In the genomic region with DNA sequence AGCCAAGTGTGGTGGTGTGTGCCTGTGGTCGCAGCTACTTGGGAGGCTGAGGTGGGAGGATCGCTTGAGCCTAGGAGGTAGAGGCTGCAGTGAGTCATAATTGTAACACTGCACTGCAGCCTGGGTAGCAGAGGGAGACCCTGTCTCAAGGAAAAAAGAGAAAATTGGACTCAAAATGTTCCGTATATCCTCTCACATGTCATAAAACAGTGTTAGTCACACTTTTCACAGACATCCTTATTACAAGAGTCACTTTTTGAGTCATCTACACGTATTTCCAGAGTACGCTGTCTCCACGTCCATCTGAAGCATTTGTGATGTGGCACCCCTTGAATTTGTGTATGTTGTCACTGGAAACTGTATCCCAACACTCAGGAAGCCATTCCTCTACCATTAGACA, we compare ENCODE assay signal across 12 cellular contexts.
DNase-seq lines count a peak whose midpoint lies in the region; ATAC-seq, FAIRE-seq and TF ChIP-seq lines count a peak whose summit lies in the region.
"Had no signal": no experiment of that assay in that cellular context is flagged by ENCODE, and none has a peak within 500 bp of the region (broad histone marks: within the 10 kb centered on the region; RNA-seq: fewer than 3 reads in every experiment).

No MANE protein-coding gene starts in this region.

- in situ Hi-C loops in IMR-90 (cut with MboI; ENCODE audit: low sequenced_read_pairs): no loop called here
- in situ Hi-C loops in brain microvascular endothelial cell (cut with HindIII; ENCODE audit: low pct_ligation_motif_present, low sequenced_read_pairs): no loop called here

- peak overlapping the region; percentile 35 for H2BK120ac ChIP-seq in IMR-90 (ENCODE audit: low read depth, low read length)

- no peak overlapping the region for H2BK15ac ChIP-seq in IMR-90 (ENCODE audit: low read depth, low read length)

- no peaks in the 10 kb centered on the region for H3K36me3 ChIP-seq in IMR-90 (ENCODE audit: control insufficient read depth, insufficient read depth, low read length)
- no peaks in the 10 kb centered on the region for H3K36me3 ChIP-seq in brain microvascular endothelial cell (replicated peaks)
- H3K36me3 ChIP-seq: spleen had no signal

- peak overlapping the region; percentile 3; the same call in 1 of the 2 replicates for H3K4me2 ChIP-seq in IMR-90 (ENCODE audit: low read depth, low read length)

- H3K27ac ChIP-seq in IMR-90 (ENCODE audit: insufficient read depth, low read length) (0 out of 2 replicates have a peak overlapping the region, but pooled peaks have one; percentile 33), brain microvascular endothelial cell (peak overlapping the region; percentile 94)
- H3K27ac ChIP-seq: spleen had no signal

- H4K20me1 ChIP-seq in IMR-90 (ENCODE audit: insufficient read depth, low read length): peaks cover 11% of the 10 kb centered on the region; the same call in 1 of the 2 replicates

- H3K56ac ChIP-seq in IMR-90 (ENCODE audit: extremely low read depth, insufficient read depth, low read length): no peak overlapping the region

- no peaks in the 10 kb centered on the region; the same call in 1 of the 2 replicates for H3K9me3 ChIP-seq in IMR-90 (ENCODE audit: control insufficient read depth, insufficient read depth, low read length)

- peaks cover 22% of the 10 kb centered on the region for H3K9me1 ChIP-seq in IMR-90 (ENCODE audit: insufficient read depth, low read length)

- H2AK9ac ChIP-seq in IMR-90 (replicated peaks; ENCODE audit: low read depth, low read length, poor library complexity): no peak overlapping the region

- H4K8ac ChIP-seq in IMR-90 (ENCODE audit: low read depth in 2 of 2, low read length in 2 of 2): peak overlapping the region in 1 of 2 experiments; percentile 6; a peak in 2 of 4 replicates

- no peak overlapping the region; the same call in 1 of the 2 replicates for H4K91ac ChIP-seq in IMR-90 (ENCODE audit: insufficient read depth, low read depth, low read length)

- H3K18ac ChIP-seq in IMR-90 (ENCODE audit: low read depth, low read length): peak overlapping the region; percentile 67; the same call in 1 of the 2 replicates

- peaks cover 16% of the 10 kb centered on the region for H3K4me1 ChIP-seq in IMR-90 (ENCODE audit: control insufficient read depth, insufficient read depth, low read length)

- FAIRE-seq in D721Med (lab: Jason Lieb, UNC): no peak
- FAIRE-seq: A204.1 had no signal

- no peak overlapping the region for H2AFZ ChIP-seq in IMR-90 (replicated peaks; ENCODE audit: low read length, poor library complexity)

- intact Hi-C loops in IMR-90 (cut with micrococcal nuclease): no loop called here

- TF ChIP-seq CTCF in IMR-90 (conservative IDR thresholded peaks at IDR 0.05; ENCODE audit: low read depth, low read length) (no peak), brain microvascular endothelial cell (IDR thresholded peaks at IDR 0.05; ENCODE audit: low read depth, low read length, missing control alignments) (no peak), D721Med (IDR thresholded peaks at IDR 0.05; ENCODE audit: insufficient read depth, missing control alignments) (no peak)

- H3K4ac ChIP-seq in IMR-90 (ENCODE audit: low read depth, low read length): peak overlapping the region; percentile 49; the same call in 1 of the 2 replicates

- peak; percentile 28 to 73 for ATAC-seq in activated CD4-positive, CD25-positive, alpha-beta regulatory T cell treated with anti-CD3 and anti-CD28 coated beads, Interleukin-2, amount 50 U/mL, for 24 hours
- peak; percentile 53 for ATAC-seq in IMR-90 (ENCODE audit: low read depth)
- ATAC-seq in HG03469 (IDR thresholded peaks at IDR 0.05; ENCODE audit: unreplicated experiment): no peak
- ATAC-seq: naive thymus-derived CD8-positive, alpha-beta T cell had no signal

- H3K4me3 ChIP-seq in IMR-90 (ENCODE audit: insufficient read depth, low read depth, low read length): no peak overlapping the region
- no peak overlapping the region for H3K4me3 ChIP-seq in brain microvascular endothelial cell (ENCODE audit: low read depth, low read length)
- H3K4me3 ChIP-seq: spleen had no signal

- no CpG with 5 or more reads among the region's 6 CpGs for WGBS in IMR-90 (ENCODE audit: extremely low coverage in 2 of 2, insufficient read length in 1 of 2), 2 experiments

- CTCF ChIA-PET in IMR-90 (lab: Yijun Ruan, JAX): no interaction called here

- H3K14ac ChIP-seq in IMR-90 (replicated peaks; ENCODE audit: low read depth, low read length): 0 out of 2 replicates have a peak overlapping the region, but pooled peaks have one; percentile 8

- no peak overlapping the region; the same call in 1 of the 2 replicates for H3K23ac ChIP-seq in IMR-90 (ENCODE audit: low read depth, low read length)

- H4K5ac ChIP-seq in IMR-90 (ENCODE audit: low read depth, low read length): peak overlapping the region; percentile 83; the same call in 1 of the 2 replicates

- H2BK5ac ChIP-seq in IMR-90 (ENCODE audit: low read depth, low read length, poor library complexity, severe bottlenecking): peak overlapping the region; percentile 92

- H2AK5ac ChIP-seq in IMR-90 (ENCODE audit: low read depth, low read length): peak overlapping the region; percentile 58; the same call in 1 of the 2 replicates

- TF ChIP-seq POLR2A in IMR-90 (IDR thresholded peaks at IDR 0.05; ENCODE audit: low read depth, low read length): no peak

- no peak overlapping the region for H3K9ac ChIP-seq in IMR-90 (ENCODE audit: low read depth, low read length)

- BruUV-seq in IMR-90 (replicated peaks; lab: Mats Ljungman, UMichigan): TSS peak; percentile 10

- no peaks in the 10 kb centered on the region for H3K27me3 ChIP-seq in IMR-90 (ENCODE audit: control insufficient read depth, insufficient read depth, low read length)
- H3K27me3 ChIP-seq in brain microvascular endothelial cell (replicated peaks): no peaks in the 10 kb centered on the region
- H3K27me3 ChIP-seq: spleen had no signal

- dilution Hi-C loops in IMR-90 (cut with HindIII; ENCODE audit: low sequenced_read_pairs, unreplicated experiment): no loop called here

- peak overlapping the region; percentile 27; the same call in 1 of the 2 replicates for H2BK20ac ChIP-seq in IMR-90 (ENCODE audit: low read depth, low read length)

- no peak for DNase-seq in activated CD4-positive, CD25-positive, alpha-beta regulatory T cell treated with anti-CD3 and anti-CD28 coated beads, Interleukin-2, amount 50 U/mL, for 72 hours
- DNase-seq in IMR-90 (peak; percentile 99), brain microvascular endothelial cell (peak; percentile 97), non-pigmented ciliary epithelial cell (ENCODE audit: low read depth) (peak; percentile 80), D721Med (ENCODE audit: insufficient read length, low spot score) (no peak), iPS-NIHi7 (ENCODE audit: extremely low spot score) (no peak)
- DNase-seq: KG1; naive thymus-derived CD8-positive, alpha-beta T cell; spleen had no signal

- POLR2A ChIA-PET in IMR-90 (lab: Charles Lee; ENCODE audit: unreplicated experiment): no interaction called here

- peaks cover 47 to 65% of the 10 kb centered on the region in 2 experiments for H3K79me1 ChIP-seq in IMR-90 (ENCODE audit: low read depth in 1 of 2, low read length in 2 of 2)

- TF ChIP-seq RAD21 in IMR-90 (IDR thresholded peaks at IDR 0.05; ENCODE audit: low read length): no peak; the same call in 1 of the 2 replicates

TF ChIP-seq in IMR-90, 13 proteins besides CTCF, POLR2A, EP300 and RAD21:
- TF ChIP-seq USF2 (IDR thresholded peaks at IDR 0.05; ENCODE audit: low read depth, low read length) (no peak), CEBPB (IDR thresholded peaks at IDR 0.05; ENCODE audit: low read depth, low read length) (no peak), SMC3 (IDR thresholded peaks at IDR 0.05; ENCODE audit: low read depth, low read length) (0 out of 2 replicates have a peak, but pooled peaks have one; percentile 4), MXI1 (IDR thresholded peaks at IDR 0.05; ENCODE audit: borderline replicate concordance, low read depth, low read length) (no peak), RCOR1 (IDR thresholded peaks at IDR 0.05; ENCODE audit: insufficient replicate concordance, low read length) (peak; percentile 82), RFX5 (IDR thresholded peaks at IDR 0.05; ENCODE audit: low read depth, low read length) (no peak), FOS (IDR thresholded peaks at IDR 0.05; ENCODE audit: low read depth, low read length) (peak; percentile 85), CHD1 (IDR thresholded peaks at IDR 0.05; ENCODE audit: low read depth, low read length) (no peak), NFE2L2 (IDR thresholded peaks at IDR 0.05; ENCODE audit: low read depth, low read length) (no peak), MAZ (IDR thresholded peaks at IDR 0.05; ENCODE audit: borderline replicate concordance, low read depth, low read length) (no peak), BHLHE40 (IDR thresholded peaks at IDR 0.05; ENCODE audit: low read depth, low read length) (peak; percentile 40; the same call in 1 of the 2 replicates), MAFK (IDR thresholded peaks at IDR 0.05; ENCODE audit: low read depth, low read length) (no peak)
- TF ChIP-seq, protein P1, sequence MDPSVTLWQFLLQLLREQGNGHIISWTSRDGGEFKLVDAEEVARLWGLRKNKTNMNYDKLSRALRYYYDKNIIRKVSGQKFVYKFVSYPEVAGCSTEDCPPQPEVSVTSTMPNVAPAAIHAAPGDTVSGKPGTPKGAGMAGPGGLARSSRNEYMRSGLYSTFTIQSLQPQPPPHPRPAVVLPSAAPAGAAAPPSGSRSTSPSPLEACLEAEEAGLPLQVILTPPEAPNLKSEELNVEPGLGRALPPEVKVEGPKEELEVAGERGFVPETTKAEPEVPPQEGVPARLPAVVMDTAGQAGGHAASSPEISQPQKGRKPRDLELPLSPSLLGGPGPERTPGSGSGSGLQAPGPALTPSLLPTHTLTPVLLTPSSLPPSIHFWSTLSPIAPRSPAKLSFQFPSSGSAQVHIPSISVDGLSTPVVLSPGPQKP (IDR thresholded peaks at IDR 0.05; ENCODE audit: borderline replicate concordance, low read depth, low read length): no peak

Comparison
In these comparisons a context has a peak if more than half of its experiments do, and no peak if none do; other contexts are left out.
1. DNase-seq: peak in IMR-90 (single experiment), brain microvascular endothelial cell (single experiment) and non-pigmented ciliary epithelial cell (single experiment); none in activated CD4-positive, CD25-positive, alpha-beta regulatory T cell treated with anti-CD3 and anti-CD28 coated beads, Interleukin-2, amount 50 U/mL, for 72 hours (single experiment), D721Med (single experiment) and iPS-NIHi7 (single experiment).